ENCODE assay signal across 1 cellular context in the genomic region with DNA sequence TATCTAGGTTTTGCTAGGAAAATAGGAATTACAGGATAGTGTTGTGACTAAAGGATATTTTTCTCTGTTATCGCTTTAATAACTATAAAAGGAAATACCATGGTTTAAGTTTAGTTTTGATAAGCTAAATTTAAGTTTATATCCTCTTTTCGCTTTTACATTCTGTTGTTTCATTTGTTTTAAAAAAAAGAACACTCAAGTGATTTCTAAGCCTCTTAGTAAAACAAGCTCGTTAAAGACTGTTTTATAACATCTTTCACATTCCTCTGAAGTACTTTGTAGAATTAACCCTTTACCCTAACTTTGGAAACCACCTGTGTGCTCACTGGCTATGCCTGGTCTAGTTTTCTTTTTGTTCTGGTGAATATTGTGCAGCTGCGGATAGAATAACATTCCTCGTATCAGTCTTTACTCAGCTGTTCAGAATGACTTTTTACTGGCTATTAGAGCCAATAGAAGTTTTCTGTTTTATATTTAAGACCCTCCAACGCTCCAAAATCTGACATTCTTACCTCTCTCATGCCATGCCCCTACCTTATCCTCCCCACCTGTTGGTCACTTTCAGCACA.
TF ChIP-seq lines count a peak whose summit lies in the region.

No MANE protein-coding gene starts in this region.

TF ChIP-seq in H1, 55 proteins besides CTCF, POLR2A, EP300 and RAD21 (continued from another document):
- TF ChIP-seq CHD2 (IDR thresholded peaks at IDR 0.05; ENCODE audit: low read length) (no peak), TBP (IDR thresholded peaks at IDR 0.05; ENCODE audit: low read depth, low read length) (no peak), SUZ12 (IDR thresholded peaks at IDR 0.05; ENCODE audit: low read length) (no peak), E2F6 (IDR thresholded peaks at IDR 0.05) (no peak), TEAD4 (IDR thresholded peaks at IDR 0.05; ENCODE audit: low read depth, low read length) (no peak), KDM1A (IDR thresholded peaks at IDR 0.05; ENCODE audit: borderline replicate concordance, low read length) (no peak)
- TF ChIP-seq, protein P1, sequence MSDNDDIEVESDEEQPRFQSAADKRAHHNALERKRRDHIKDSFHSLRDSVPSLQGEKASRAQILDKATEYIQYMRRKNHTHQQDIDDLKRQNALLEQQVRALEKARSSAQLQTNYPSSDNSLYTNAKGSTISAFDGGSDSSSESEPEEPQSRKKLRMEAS (IDR thresholded peaks at IDR 0.05) = no peak
- TF ChIP-seq, protein P2, sequence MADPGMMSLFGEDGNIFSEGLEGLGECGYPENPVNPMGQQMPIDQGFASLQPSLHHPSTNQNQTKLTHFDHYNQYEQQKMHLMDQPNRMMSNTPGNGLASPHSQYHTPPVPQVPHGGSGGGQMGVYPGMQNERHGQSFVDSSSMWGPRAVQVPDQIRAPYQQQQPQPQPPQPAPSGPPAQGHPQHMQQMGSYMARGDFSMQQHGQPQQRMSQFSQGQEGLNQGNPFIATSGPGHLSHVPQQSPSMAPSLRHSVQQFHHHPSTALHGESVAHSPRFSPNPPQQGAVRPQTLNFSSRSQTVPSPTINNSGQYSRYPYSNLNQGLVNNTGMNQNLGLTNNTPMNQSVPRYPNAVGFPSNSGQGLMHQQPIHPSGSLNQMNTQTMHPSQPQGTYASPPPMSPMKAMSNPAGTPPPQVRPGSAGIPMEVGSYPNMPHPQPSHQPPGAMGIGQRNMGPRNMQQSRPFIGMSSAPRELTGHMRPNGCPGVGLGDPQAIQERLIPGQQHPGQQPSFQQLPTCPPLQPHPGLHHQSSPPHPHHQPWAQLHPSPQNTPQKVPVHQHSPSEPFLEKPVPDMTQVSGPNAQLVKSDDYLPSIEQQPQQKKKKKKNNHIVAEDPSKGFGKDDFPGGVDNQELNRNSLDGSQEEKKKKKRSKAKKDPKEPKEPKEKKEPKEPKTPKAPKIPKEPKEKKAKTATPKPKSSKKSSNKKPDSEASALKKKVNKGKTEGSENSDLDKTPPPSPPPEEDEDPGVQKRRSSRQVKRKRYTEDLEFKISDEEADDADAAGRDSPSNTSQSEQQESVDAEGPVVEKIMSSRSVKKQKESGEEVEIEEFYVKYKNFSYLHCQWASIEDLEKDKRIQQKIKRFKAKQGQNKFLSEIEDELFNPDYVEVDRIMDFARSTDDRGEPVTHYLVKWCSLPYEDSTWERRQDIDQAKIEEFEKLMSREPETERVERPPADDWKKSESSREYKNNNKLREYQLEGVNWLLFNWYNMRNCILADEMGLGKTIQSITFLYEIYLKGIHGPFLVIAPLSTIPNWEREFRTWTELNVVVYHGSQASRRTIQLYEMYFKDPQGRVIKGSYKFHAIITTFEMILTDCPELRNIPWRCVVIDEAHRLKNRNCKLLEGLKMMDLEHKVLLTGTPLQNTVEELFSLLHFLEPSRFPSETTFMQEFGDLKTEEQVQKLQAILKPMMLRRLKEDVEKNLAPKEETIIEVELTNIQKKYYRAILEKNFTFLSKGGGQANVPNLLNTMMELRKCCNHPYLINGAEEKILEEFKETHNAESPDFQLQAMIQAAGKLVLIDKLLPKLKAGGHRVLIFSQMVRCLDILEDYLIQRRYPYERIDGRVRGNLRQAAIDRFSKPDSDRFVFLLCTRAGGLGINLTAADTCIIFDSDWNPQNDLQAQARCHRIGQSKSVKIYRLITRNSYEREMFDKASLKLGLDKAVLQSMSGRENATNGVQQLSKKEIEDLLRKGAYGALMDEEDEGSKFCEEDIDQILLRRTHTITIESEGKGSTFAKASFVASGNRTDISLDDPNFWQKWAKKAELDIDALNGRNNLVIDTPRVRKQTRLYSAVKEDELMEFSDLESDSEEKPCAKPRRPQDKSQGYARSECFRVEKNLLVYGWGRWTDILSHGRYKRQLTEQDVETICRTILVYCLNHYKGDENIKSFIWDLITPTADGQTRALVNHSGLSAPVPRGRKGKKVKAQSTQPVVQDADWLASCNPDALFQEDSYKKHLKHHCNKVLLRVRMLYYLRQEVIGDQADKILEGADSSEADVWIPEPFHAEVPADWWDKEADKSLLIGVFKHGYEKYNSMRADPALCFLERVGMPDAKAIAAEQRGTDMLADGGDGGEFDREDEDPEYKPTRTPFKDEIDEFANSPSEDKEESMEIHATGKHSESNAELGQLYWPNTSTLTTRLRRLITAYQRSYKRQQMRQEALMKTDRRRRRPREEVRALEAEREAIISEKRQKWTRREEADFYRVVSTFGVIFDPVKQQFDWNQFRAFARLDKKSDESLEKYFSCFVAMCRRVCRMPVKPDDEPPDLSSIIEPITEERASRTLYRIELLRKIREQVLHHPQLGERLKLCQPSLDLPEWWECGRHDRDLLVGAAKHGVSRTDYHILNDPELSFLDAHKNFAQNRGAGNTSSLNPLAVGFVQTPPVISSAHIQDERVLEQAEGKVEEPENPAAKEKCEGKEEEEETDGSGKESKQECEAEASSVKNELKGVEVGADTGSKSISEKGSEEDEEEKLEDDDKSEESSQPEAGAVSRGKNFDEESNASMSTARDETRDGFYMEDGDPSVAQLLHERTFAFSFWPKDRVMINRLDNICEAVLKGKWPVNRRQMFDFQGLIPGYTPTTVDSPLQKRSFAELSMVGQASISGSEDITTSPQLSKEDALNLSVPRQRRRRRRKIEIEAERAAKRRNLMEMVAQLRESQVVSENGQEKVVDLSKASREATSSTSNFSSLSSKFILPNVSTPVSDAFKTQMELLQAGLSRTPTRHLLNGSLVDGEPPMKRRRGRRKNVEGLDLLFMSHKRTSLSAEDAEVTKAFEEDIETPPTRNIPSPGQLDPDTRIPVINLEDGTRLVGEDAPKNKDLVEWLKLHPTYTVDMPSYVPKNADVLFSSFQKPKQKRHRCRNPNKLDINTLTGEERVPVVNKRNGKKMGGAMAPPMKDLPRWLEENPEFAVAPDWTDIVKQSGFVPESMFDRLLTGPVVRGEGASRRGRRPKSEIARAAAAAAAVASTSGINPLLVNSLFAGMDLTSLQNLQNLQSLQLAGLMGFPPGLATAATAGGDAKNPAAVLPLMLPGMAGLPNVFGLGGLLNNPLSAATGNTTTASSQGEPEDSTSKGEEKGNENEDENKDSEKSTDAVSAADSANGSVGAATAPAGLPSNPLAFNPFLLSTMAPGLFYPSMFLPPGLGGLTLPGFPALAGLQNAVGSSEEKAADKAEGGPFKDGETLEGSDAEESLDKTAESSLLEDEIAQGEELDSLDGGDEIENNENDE (IDR thresholded peaks at IDR 0.05; ENCODE audit: insufficient replicate concordance, low read length) = no peak
TF ChIP-seq in H1: peak in this region for 0.
